In genomic region chr19:34959021-34959420, GRCh38 we compare ENCODE assay signal across 23 cellular contexts. TPM values are rescaled to one million over a fixed set of nuclear protein-coding genes. Genes with fewer than 3 reads are reported as not detected.
DNase-seq lines count a peak whose midpoint lies in the region; ATAC-seq and TF ChIP-seq lines count a peak whose summit lies in the region.
"Had no signal": no experiment of that assay in that cellular context is flagged by ENCODE, and none has a peak within 500 bp of the region (broad histone marks: within the 10 kb centered on the region; RNA-seq: fewer than 3 reads in every experiment).

No MANE protein-coding gene starts in this region.

- no peaks in the 10 kb centered on the region for H3K27me3 ChIP-seq in duodenal mucosa (ENCODE audit: control insufficient read depth in 1 of 2, insufficient read depth in 2 of 2, low read length in 2 of 2)
- H3K27me3 ChIP-seq in muscle layer of duodenum (ENCODE audit: low read depth, low read length), result no peaks in the 10 kb centered on the region
- H3K27me3 ChIP-seq in esophagus muscularis mucosa, result no peaks in the 10 kb centered on the region
- H3K27me3 ChIP-seq: SJSA1 had no signal

- no peaks in the 10 kb centered on the region for H3K27me3 Mint-ChIP-seq in activated CD8-positive, alpha-beta T cell treated with anti-CD3 and anti-CD28 coated beads, Interleukin-2, amount 10 ng/mL, durations not matched to agents 7 days and 5 days (ENCODE audit: low read depth)
- no peaks in the 10 kb centered on the region for H3K27me3 Mint-ChIP-seq in activated CD8-positive, alpha-beta T cell treated with anti-CD3 and anti-CD28 coated beads for 36 hours
- no peaks in the 10 kb centered on the region for H3K27me3 Mint-ChIP-seq in type B pancreatic cell

- H3K36me3 ChIP-seq in duodenal mucosa (ENCODE audit: control insufficient read depth in 1 of 2, insufficient read depth in 2 of 2, low read length in 2 of 2) (peaks cover 45 to 56% of the 10 kb centered on the region in 2 donors), muscle layer of duodenum (ENCODE audit: control insufficient read depth in 1 of 2, insufficient read depth in 2 of 2, low read length in 2 of 2) (peaks cover 32 to 68% of the 10 kb centered on the region in 2 donors), esophagus muscularis mucosa (peaks cover 44 to 65% (median 52%) of the 10 kb centered on the region in 4 donors)

- H3K27ac ChIP-seq in duodenal mucosa (ENCODE audit: low read depth, low read length), result no peak overlapping the region
- H3K27ac ChIP-seq in muscle layer of duodenum (ENCODE audit: low read length), result no peak overlapping the region
- H3K27ac ChIP-seq in esophagus muscularis mucosa (replicated peaks in 1 of 4), result no peak overlapping the region
- H3K27ac ChIP-seq: 22Rv1, SJSA1 had no signal

- H3K4me3 Mint-ChIP-seq in activated CD8-positive, alpha-beta T cell treated with anti-CD3 and anti-CD28 coated beads, Interleukin-2, amount 10 ng/mL, durations not matched to agents 7 days and 5 days, result no peak overlapping the region
- no peak overlapping the region for H3K4me3 Mint-ChIP-seq in activated CD8-positive, alpha-beta T cell treated with anti-CD3 and anti-CD28 coated beads for 36 hours
- no peak overlapping the region for H3K4me3 Mint-ChIP-seq in type B pancreatic cell
- H3K4me3 Mint-ChIP-seq: CD8-positive, alpha-beta T cell; GM23338 had no signal

- peak; percentile 15 for DNase-seq in activated CD8-positive, alpha-beta T cell treated with anti-CD3 and anti-CD28 coated beads, Interleukin-2, amount 10 ng/mL, durations not matched to agents 7 days and 5 days
- DNase-seq in activated CD8-positive, alpha-beta T cell treated with anti-CD3 and anti-CD28 coated beads for 36 hours, result no peak
- peak; percentile 47 for DNase-seq in type B pancreatic cell (ENCODE audit: extremely low spot score, unreplicated experiment)
- DNase-seq in esophagus muscularis mucosa (ENCODE audit: extremely low spot score), result no peak
- no peak for DNase-seq in activated naive CD4-positive, alpha-beta T cell (lab: John Stamatoyannopoulos, UW)
- no peak for DNase-seq in NCI-H1930 (lab: John Stamatoyannopoulos, UW)
- DNase-seq: ACHN; C1 segment of cervical spinal cord; Calu3; CD8-positive, alpha-beta T cell; DMS153; HCEC 1CT; NCI-H1694; NCI-H2081 treated with DMSO at 0.1 percent for 48 hours; NCI-H446 treated with DMSO at 0.1 percent for 48 hours; NCI-H526 treated with DMSO at 0.1 percent for 48 hours; OCI-M1 had no signal

- no peak for TF ChIP-seq CTCF in activated CD8-positive, alpha-beta T cell treated with anti-CD3 and anti-CD28 coated beads for 36 hours (IDR thresholded peaks at IDR 0.05)
- TF ChIP-seq CTCF in type B pancreatic cell (conservative IDR thresholded peaks at IDR 0.05), result no peak
- TF ChIP-seq CTCF in esophagus muscularis mucosa (IDR thresholded peaks at IDR 0.05), result no peak

- H3K9ac ChIP-seq in duodenal mucosa (ENCODE audit: low read depth in 1 of 2, low read length in 2 of 2), result no peak overlapping the region

- CTCF ChIA-PET in activated CD8-positive, alpha-beta T cell treated with anti-CD3 and anti-CD28 coated beads, Interleukin-2, amount 10 ng/mL, durations not matched to agents 7 days and 5 days (lab: Charles Lee), result no interaction called here
- CTCF ChIA-PET in activated CD8-positive, alpha-beta T cell treated with anti-CD3 and anti-CD28 coated beads for 36 hours (lab: Charles Lee), result no interaction called here

- peaks cover 66% of the 10 kb centered on the region for H3K9me3 Mint-ChIP-seq in activated CD8-positive, alpha-beta T cell treated with anti-CD3 and anti-CD28 coated beads, Interleukin-2, amount 10 ng/mL, durations not matched to agents 7 days and 5 days (ENCODE audit: insufficient read depth)
- peaks cover 65% of the 10 kb centered on the region for H3K9me3 Mint-ChIP-seq in activated CD8-positive, alpha-beta T cell treated with anti-CD3 and anti-CD28 coated beads for 36 hours
- H3K9me3 Mint-ChIP-seq in type B pancreatic cell, result peaks cover 15% of the 10 kb centered on the region

- POLR2A ChIA-PET in activated CD8-positive, alpha-beta T cell treated with anti-CD3 and anti-CD28 coated beads, Interleukin-2, amount 10 ng/mL, durations not matched to agents 7 days and 5 days (lab: Charles Lee), result no interaction called here
- POLR2A ChIA-PET in activated CD8-positive, alpha-beta T cell treated with anti-CD3 and anti-CD28 coated beads for 36 hours (lab: Charles Lee), result interaction anchor here (1.1 kb wide), 1 partner anchor 56 kb away, joined by 3 read pairs; no protein-coding TSS in a partner anchor

- H3K4me1 ChIP-seq in duodenal mucosa (ENCODE audit: control insufficient read depth in 1 of 2, insufficient read depth in 2 of 2, low read length in 2 of 2) (peaks cover 14% of the 10 kb centered on the region in 2 donors), muscle layer of duodenum (ENCODE audit: control insufficient read depth in 1 of 2, insufficient read depth in 2 of 2, low read length in 2 of 2) (peaks cover 7 to 15% of the 10 kb centered on the region in 2 donors), esophagus muscularis mucosa (peaks cover 0 to 32% (median 24%) of the 10 kb centered on the region in 4 donors)

- H3K4me3 ChIP-seq in duodenal mucosa (ENCODE audit: low read depth in 1 of 2, low read length in 2 of 2), result peak overlapping the region; percentile 7 to 36
- H3K4me3 ChIP-seq in muscle layer of duodenum (ENCODE audit: low read depth in 1 of 2, low read length in 2 of 2), result peak overlapping the region; percentile 34 to 100
- H3K4me3 ChIP-seq in esophagus muscularis mucosa, result peak overlapping the region in 1 of 4 donors; percentile 4
- H3K4me3 ChIP-seq: GM23338, SJSA1 had no signal

- WGBS in esophagus muscularis mucosa, result 89% methylated on average over 6 of the region's 7 CpGs

- peaks cover 89% of the 10 kb centered on the region for H3K36me3 Mint-ChIP-seq in activated CD8-positive, alpha-beta T cell treated with anti-CD3 and anti-CD28 coated beads, Interleukin-2, amount 10 ng/mL, durations not matched to agents 7 days and 5 days (ENCODE audit: low read depth)
- peaks cover 85% of the 10 kb centered on the region for H3K36me3 Mint-ChIP-seq in activated CD8-positive, alpha-beta T cell treated with anti-CD3 and anti-CD28 coated beads for 36 hours (ENCODE audit: low read depth)
- peaks cover 75% of the 10 kb centered on the region for H3K36me3 Mint-ChIP-seq in type B pancreatic cell

- TF ChIP-seq EP300 in esophagus muscularis mucosa (IDR thresholded peaks at IDR 0.05), result no peak

- intact Hi-C loops in activated CD8-positive, alpha-beta T cell treated with anti-CD3 and anti-CD28 coated beads for 36 hours (cut with micrococcal nuclease), result no loop called here
- intact Hi-C loops in esophagus muscularis mucosa (cut with DNase I), result no loop called here

- no peak for TF ChIP-seq POLR2A in esophagus muscularis mucosa (IDR thresholded peaks at IDR 0.05; ENCODE audit: low read depth)

- H3K9me3 ChIP-seq in duodenal mucosa (ENCODE audit: control insufficient read depth in 1 of 2, low read length in 2 of 2) (peaks cover 61 to 72% of the 10 kb centered on the region in 2 donors), muscle layer of duodenum (ENCODE audit: control insufficient read depth in 1 of 2, low read length in 2 of 2) (peaks cover 49 to 68% of the 10 kb centered on the region in 2 donors), esophagus muscularis mucosa (peaks cover 18 to 76% (median 67%) of the 10 kb centered on the region in 4 donors)

- peaks cover 33% of the 10 kb centered on the region for H3K4me1 Mint-ChIP-seq in activated CD8-positive, alpha-beta T cell treated with anti-CD3 and anti-CD28 coated beads, Interleukin-2, amount 10 ng/mL, durations not matched to agents 7 days and 5 days (ENCODE audit: low read depth)
- H3K4me1 Mint-ChIP-seq in activated CD8-positive, alpha-beta T cell treated with anti-CD3 and anti-CD28 coated beads for 36 hours (ENCODE audit: low read depth), result peaks cover 20% of the 10 kb centered on the region
- peaks cover 16% of the 10 kb centered on the region for H3K4me1 Mint-ChIP-seq in type B pancreatic cell (ENCODE audit: unreplicated experiment)

- H3K27ac Mint-ChIP-seq in activated CD8-positive, alpha-beta T cell treated with anti-CD3 and anti-CD28 coated beads, Interleukin-2, amount 10 ng/mL, durations not matched to agents 7 days and 5 days, result no peak overlapping the region
- no peak overlapping the region for H3K27ac Mint-ChIP-seq in activated CD8-positive, alpha-beta T cell treated with anti-CD3 and anti-CD28 coated beads for 36 hours
- no peak overlapping the region for H3K27ac Mint-ChIP-seq in type B pancreatic cell
- H3K27ac Mint-ChIP-seq: CD8-positive, alpha-beta T cell; GM23338 had no signal

- ATAC-seq in activated CD8-positive, alpha-beta T cell treated with anti-CD3 and anti-CD28 coated beads, Interleukin-2, amount 10 ng/mL, durations not matched to agents 7 days and 5 days, result no peak
- ATAC-seq in activated CD8-positive, alpha-beta T cell treated with anti-CD3 and anti-CD28 coated beads for 36 hours, result no peak
- ATAC-seq: CD8-positive, alpha-beta T cell; GM23338; Right ventricle myocardium inferior had no signal

RNA-seq across cellular contexts. Expression of gene ZNF792, which starts 5.0 kb away (rescaled TPM):
- 10 to 100 TPM; 13.7 to 14.2 TPM for total RNA-seq in activated CD8-positive, alpha-beta T cell treated with anti-CD3 and anti-CD28 coated beads, Interleukin-2, amount 10 ng/mL, durations not matched to agents 7 days and 5 days
- total RNA-seq in activated CD8-positive, alpha-beta T cell treated with anti-CD3 and anti-CD28 coated beads for 36 hours, result 1 to 10 TPM; 5.1 to 5.6 TPM
- total RNA-seq in type B pancreatic cell (ENCODE audit: low replicate concordance), result 5.8 and 6.5 TPM in 2 replicates
- 1 to 10 TPM; 4.6 to 8.4 (median 6.4) TPM for total RNA-seq in esophagus muscularis mucosa

RNA-seq across cellular contexts. Expression of gene ZNF30, which starts 32.3 kb away (rescaled TPM):
- 1 to 10 TPM; 4.1 TPM for total RNA-seq in activated CD8-positive, alpha-beta T cell treated with anti-CD3 and anti-CD28 coated beads, Interleukin-2, amount 10 ng/mL, durations not matched to agents 7 days and 5 days
- total RNA-seq in activated CD8-positive, alpha-beta T cell treated with anti-CD3 and anti-CD28 coated beads for 36 hours, result 1 to 10 TPM; 4.2 to 4.4 TPM
- total RNA-seq in type B pancreatic cell (ENCODE audit: low replicate concordance) (4.0 and 6.9 TPM in 2 replicates), esophagus muscularis mucosa (1 to 10 TPM; 1.3 to 9.6 (median 2.5) TPM)

RNA-seq across cellular contexts. Expression of gene GRAMD1A, which starts 41.1 kb away (rescaled TPM):
- 10 to 100 TPM; 76.2 to 81.8 TPM for total RNA-seq in activated CD8-positive, alpha-beta T cell treated with anti-CD3 and anti-CD28 coated beads, Interleukin-2, amount 10 ng/mL, durations not matched to agents 7 days and 5 days
- total RNA-seq in activated CD8-positive, alpha-beta T cell treated with anti-CD3 and anti-CD28 coated beads for 36 hours, result 100 to 1,000 TPM; 128 to 134 TPM
- total RNA-seq in type B pancreatic cell (ENCODE audit: low replicate concordance) (35.2 and 79.6 TPM in 2 replicates), esophagus muscularis mucosa (10 to 100 TPM; 27.8 to 55.3 (median 52.1) TPM)

Comparison
In these comparisons a context has a peak if more than half of its experiments do, and no peak if none do; other contexts are left out.
1. DNase-seq: peak in activated CD8-positive, alpha-beta T cell treated with anti-CD3 and anti-CD28 coated beads, Interleukin-2, amount 10 ng/mL, durations not matched to agents 7 days and 5 days (single experiment) and type B pancreatic cell (single experiment); none in activated CD8-positive, alpha-beta T cell treated with anti-CD3 and anti-CD28 coated beads for 36 hours (single experiment), esophagus muscularis mucosa (single experiment), activated naive CD4-positive, alpha-beta T cell (0 of 4) and NCI-H1930 (0 of 2).